ENCODE assay signal across 8 cellular contexts in the genomic region with DNA sequence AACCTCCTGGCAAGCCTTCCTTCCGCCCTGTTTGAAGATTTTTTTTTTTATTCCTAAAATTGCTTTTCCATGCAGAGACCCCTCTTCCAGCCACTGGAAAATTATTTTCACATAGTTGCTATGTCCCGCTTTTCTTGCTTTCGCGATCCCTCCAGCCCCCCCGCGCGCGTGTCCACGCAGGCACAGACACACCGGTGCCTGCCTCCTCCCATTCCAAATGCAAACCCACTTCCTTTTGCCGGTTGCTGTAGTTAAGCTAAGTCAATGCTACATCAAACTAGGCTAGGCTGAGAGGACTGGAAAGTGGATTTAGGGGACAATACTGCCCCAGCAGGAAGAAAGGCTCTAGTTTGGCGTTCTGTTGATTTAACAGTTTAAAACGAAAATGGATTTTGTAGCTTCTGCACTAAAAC.
DNase-seq lines count a peak whose midpoint lies in the region; ATAC-seq and TF ChIP-seq lines count a peak whose summit lies in the region.

No MANE protein-coding gene starts in this region.

- peak overlapping the region; percentile 81 for H3K4me3 ChIP-seq in GM23338
- H3K4me3 ChIP-seq in Panc1 (ENCODE audit: low read depth in 2 of 2, low read length in 2 of 2), result peak overlapping the region; percentile 45 to 49
- peak overlapping the region; percentile 70 for H3K4me3 ChIP-seq in lung
- peak overlapping the region in 3 of 4 donors; percentile 52 to 76 (median 64) for H3K4me3 ChIP-seq in upper lobe of left lung

- WGBS in lung, 2 donors, result 1 to 2% methylated on average over 13 of the region's 13 CpGs
- 1 to 2% methylated on average over 13 of the region's 13 CpGs for WGBS in upper lobe of left lung, 2 donors

- H3K27me3 ChIP-seq in GM23338 (ENCODE audit: insufficient read depth) (peaks cover 31% of the 10 kb centered on the region), Panc1 (ENCODE audit: control insufficient read depth, insufficient read depth, low read length) (peaks cover 8% of the 10 kb centered on the region), lung (ENCODE audit: control insufficient read depth, insufficient read depth) (peaks cover 3% of the 10 kb centered on the region), upper lobe of left lung (peaks cover 0 to 32% (median 16%) of the 10 kb centered on the region in 4 donors)

- BruUV-seq in Panc1 (replicated peaks; lab: Mats Ljungman, UMichigan), result no TSS peak

- CTCF ChIA-PET in Panc1 (lab: Charles Lee), result interaction anchor here (0.5 to 0.7 kb wide), 3 partner anchors 236 to 1504 kb away, joined by 3 to 5 read pairs (median 3); no protein-coding TSS in a partner anchor

- peaks cover 13% of the 10 kb centered on the region for H3F3A ChIP-seq in GM23338 (replicated peaks; ENCODE audit: low read depth)

- H3K27ac ChIP-seq in GM23338 (ENCODE audit: low read depth), result no peak overlapping the region
- no peak overlapping the region for H3K27ac ChIP-seq in Panc1 (ENCODE audit: low read length)
- peak overlapping the region in 1 of 2 donors; percentile 61 for H3K27ac ChIP-seq in lung (ENCODE audit: low read depth in 1 of 2, low read length in 1 of 2)
- peak overlapping the region in 2 of 4 donors; percentile 21 to 49 for H3K27ac ChIP-seq in upper lobe of left lung

- peak overlapping the region; percentile 94 for H3K4me3 Mint-ChIP-seq in GM23338

- H4K20me1 ChIP-seq in GM23338 (replicated peaks; ENCODE audit: insufficient read depth), result no peaks in the 10 kb centered on the region

- in situ Hi-C loops in Panc1 (cut with HindIII; ENCODE audit: low pct_unique_long_range_greater_than_20kb, low sequenced_read_pairs), result no loop called here

- no peak for TF ChIP-seq POLR2A in upper lobe of left lung (IDR thresholded peaks at IDR 0.05)

- peak; percentile 1; the same call in 1 of the 3 replicates for ATAC-seq in GM23338
- ATAC-seq in Panc1, result no peak
- ATAC-seq in lung (ENCODE audit: insufficient read depth, low FRiP score), result no peak
- ATAC-seq in upper lobe of left lung (ENCODE audit: low FRiP score in 2 of 2), result no peak
- ATAC-seq in GM21825 (IDR thresholded peaks at IDR 0.05; ENCODE audit: unreplicated experiment), result no peak
- ATAC-seq in HG02610 (IDR thresholded peaks at IDR 0.05; ENCODE audit: unreplicated experiment), result no peak

- no peak overlapping the region for H3K27ac Mint-ChIP-seq in GM23338

- no peaks in the 10 kb centered on the region for H3K36me3 ChIP-seq in GM23338 (ENCODE audit: insufficient read depth)
- no peaks in the 10 kb centered on the region for H3K36me3 ChIP-seq in Panc1 (ENCODE audit: control insufficient read depth, insufficient read depth, low read length)
- H3K36me3 ChIP-seq in lung (ENCODE audit: control insufficient read depth in 2 of 2, insufficient read depth in 2 of 2, low read length in 2 of 2), result no peaks in the 10 kb centered on the region
- H3K36me3 ChIP-seq in upper lobe of left lung, result no peaks in the 10 kb centered on the region

- H3K79me2 ChIP-seq in GM23338 (replicated peaks; ENCODE audit: insufficient read depth), result no peaks in the 10 kb centered on the region; the same call in 1 of the 2 replicates

- peaks cover 58% of the 10 kb centered on the region for H3K4me1 Mint-ChIP-seq in GM23338

- no peaks in the 10 kb centered on the region for H3K9me2 ChIP-seq in GM23338 (ENCODE audit: insufficient read depth)

- peaks cover 3% of the 10 kb centered on the region; the same call in 2 of the 3 replicates for H3K9me3 Mint-ChIP-seq in GM23338

- H3K4me1 ChIP-seq in GM23338 (ENCODE audit: insufficient read depth) (peaks cover 40% of the 10 kb centered on the region), Panc1 (ENCODE audit: control insufficient read depth, insufficient read depth, low read length) (no peaks in the 10 kb centered on the region), lung (ENCODE audit: control insufficient read depth in 2 of 2, insufficient read depth in 2 of 2, low read length in 2 of 2) (peaks cover 0 to 12% of the 10 kb centered on the region in 2 donors), upper lobe of left lung (peaks cover 33 to 46% (median 35%) of the 10 kb centered on the region in 4 donors)

- H3K27me3 Mint-ChIP-seq in GM23338 (ENCODE audit: insufficient read depth, low read depth, poor library complexity), result peaks cover 40% of the 10 kb centered on the region

- no peak for TF ChIP-seq EP300 in upper lobe of left lung (IDR thresholded peaks at IDR 0.05)

- POLR2A ChIA-PET in Panc1 (lab: Charles Lee), result interaction anchor here (0.6 kb wide), 1 partner anchor 190 kb away, joined by 4 read pairs; no protein-coding TSS in a partner anchor

- peak overlapping the region; percentile 95 for H3K4me2 ChIP-seq in GM23338

- peak; percentile 43 for DNase-seq in AG08396 (ENCODE audit: low spot score)
- peak; percentile 58 for DNase-seq in GM23338 (ENCODE audit: low spot score)
- no peak for DNase-seq in Panc1 (ENCODE audit: low read depth, low spot score)
- peak; percentile 8 for DNase-seq in dermis blood vessel endothelial cell
- DNase-seq in lung (ENCODE audit: low spot score), result no peak
- peak in 1 of 2 donors; percentile 83 for DNase-seq in upper lobe of left lung

- H3K9me3 ChIP-seq in Panc1 (ENCODE audit: control insufficient read depth, insufficient read depth, low read depth, low read length), result no peaks in the 10 kb centered on the region
- H3K9me3 ChIP-seq in lung (ENCODE audit: control insufficient read depth in 2 of 2, insufficient read depth in 1 of 2, low read length in 1 of 2), result peaks cover 0 to 2% of the 10 kb centered on the region in 2 donors
- no peaks in the 10 kb centered on the region for H3K9me3 ChIP-seq in upper lobe of left lung

- intact Hi-C loops in Panc1 (cut with micrococcal nuclease; ENCODE audit: unreplicated experiment), result no loop called here

- no peaks in the 10 kb centered on the region; the same call in 2 of the 3 replicates for H3K36me3 Mint-ChIP-seq in GM23338 (ENCODE audit: low read depth)

- 0 out of 2 replicates have a peak overlapping the region, but pooled peaks have one; percentile 2 for H2AFZ ChIP-seq in GM23338

- TF ChIP-seq CTCF in GM23338 (conservative IDR thresholded peaks at IDR 0.05; ENCODE audit: low read depth in 2 of 2) (peak; percentile 33 to 34; a peak in 3 of 4 replicates), Panc1 (IDR thresholded peaks at IDR 0.05) (peak; percentile 65), lung (IDR thresholded peaks at IDR 0.05; ENCODE audit: control extremely low read depth, extremely low read depth) (no peak), upper lobe of left lung (IDR thresholded peaks at IDR 0.05) (peak in 1 of 6 experiments; percentile 0)

TF ChIP-seq in GM23338, 12 proteins besides CTCF, POLR2A, EP300 and RAD21 (continues in another document):
- no peak for TF ChIP-seq ZNF114 (CRISPR knock-in tag; IDR thresholded peaks at IDR 0.05)
- no peak for TF ChIP-seq JUNB (IDR thresholded peaks at IDR 0.05; ENCODE audit: unreplicated experiment)

Comparison
In these comparisons a context has a peak if more than half of its experiments do, and no peak if none do; other contexts are left out.
1. DNase-seq: peak in AG08396 (single experiment), GM23338 (single experiment) and dermis blood vessel endothelial cell (single experiment); none in Panc1 (single experiment) and lung (single experiment).
2. Peak in every context shown above with its lines, with median percentiles within 50 percentile points of each other: H3K4me3 ChIP-seq.